ENCODE assay signal across 1 cellular context in the genomic region with DNA sequence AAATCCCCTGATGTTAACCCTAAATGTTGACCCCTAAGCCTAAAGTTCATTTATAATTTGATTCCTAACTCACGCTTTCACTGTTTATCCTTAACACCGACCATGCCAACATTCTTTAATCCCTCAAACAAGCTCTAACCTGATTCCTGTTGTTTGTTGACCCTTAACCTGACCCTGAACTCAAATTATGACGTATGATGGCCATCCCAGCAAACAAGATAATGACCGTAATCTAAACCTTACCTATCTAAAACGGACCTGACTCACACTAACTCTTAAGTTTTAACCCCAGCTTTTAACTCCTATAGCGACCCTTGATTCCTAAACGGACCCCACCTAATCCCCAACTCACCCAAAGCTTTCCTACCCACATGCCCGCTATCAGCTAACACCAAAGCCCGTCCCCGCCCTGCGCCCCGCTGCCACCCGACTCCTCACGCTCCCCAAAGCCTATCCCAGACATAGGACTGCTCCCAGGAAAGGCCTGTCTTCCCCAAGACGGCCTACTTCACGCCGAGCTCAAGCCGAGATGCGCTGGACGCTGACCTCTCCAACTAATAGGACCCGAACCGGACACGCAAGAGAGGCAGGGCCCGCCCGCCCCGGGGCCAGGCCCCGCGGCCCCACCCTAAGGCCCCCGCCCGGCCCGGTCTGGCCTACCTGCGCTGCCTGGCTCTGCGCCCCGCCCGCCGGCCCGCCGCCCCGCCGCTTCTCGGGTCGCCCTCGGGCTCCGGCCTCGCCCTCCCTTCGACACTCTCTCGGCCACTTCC.
A peak's percentile ranks its signal among the peaks of the same experiment; 100 is the strongest.
TF ChIP-seq lines count a peak whose summit lies in the region.

No MANE protein-coding gene starts in this region.

TF ChIP-seq in H1, 55 proteins besides CTCF, POLR2A, EP300 and RAD21:
- no peak for TF ChIP-seq YY1 (IDR thresholded peaks at IDR 0.05; ENCODE audit: low read depth, low read length)
- TF ChIP-seq RBBP5 (IDR thresholded peaks at IDR 0.05; ENCODE audit: borderline replicate concordance, low read depth, low read length): 0 out of 2 replicates have a peak, but pooled peaks have one; percentile 1
